Comparison of ENCODE assay signal across 23 cellular contexts in the genomic region with DNA sequence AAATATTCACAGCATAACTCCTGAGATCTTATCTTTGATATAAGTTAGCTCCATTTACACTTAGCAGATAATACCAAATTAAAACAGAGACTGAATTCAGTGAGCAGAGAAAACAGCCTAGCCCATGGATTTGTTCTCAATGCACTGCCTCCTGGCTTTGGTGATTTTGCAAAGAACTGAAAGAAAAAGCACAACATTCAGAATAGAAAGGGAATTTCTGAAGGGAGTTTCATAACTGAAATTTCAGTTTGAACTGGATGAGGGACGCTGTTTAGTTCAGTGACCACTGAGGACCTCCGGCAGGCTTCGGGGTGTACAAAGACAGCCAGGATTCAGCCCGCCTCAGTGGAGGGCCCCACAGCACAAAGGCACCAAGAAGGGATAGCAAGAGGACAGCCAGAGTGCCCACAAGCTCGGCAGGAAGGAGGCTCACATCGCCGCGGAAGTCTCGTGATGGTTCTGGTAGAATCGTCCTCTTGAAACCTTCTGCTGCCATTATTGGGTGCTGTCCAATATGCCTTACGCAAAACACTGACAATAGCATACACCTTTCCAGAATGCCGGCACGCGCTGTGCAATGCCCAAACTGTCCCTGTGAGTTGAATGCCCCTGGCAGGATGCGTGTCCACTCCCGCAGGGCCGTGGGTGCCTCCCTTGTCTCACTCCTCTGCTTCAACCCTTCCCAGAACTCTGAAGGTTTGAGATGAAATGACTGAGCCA. TPM values are rescaled to one million over a fixed set of nuclear protein-coding genes. Genes with fewer than 3 reads are reported as not detected.
DNase-seq lines count a peak whose midpoint lies in the region; ATAC-seq, FAIRE-seq and TF ChIP-seq lines count a peak whose summit lies in the region.
"Had no signal": no experiment of that assay in that cellular context is flagged by ENCODE, and none has a peak within 500 bp of the region (broad histone marks: within the 10 kb centered on the region; RNA-seq: fewer than 3 reads in every experiment).

No MANE protein-coding gene starts in this region.

- peaks cover 51% of the 10 kb centered on the region for H3K4me1 Mint-ChIP-seq in activated B cell treated with CpG ODN at 0.5 μM for 24 hours

- peak; percentile 14 for DNase-seq in GM10248 (ENCODE audit: extremely low spot score)
- no peak for DNase-seq in GM12892 (ENCODE audit: insufficient read length)
- no peak for DNase-seq in activated B cell treated with CpG ODN at 0.5 μM for 24 hours
- peak in 2 of 3 donors; percentile 40 to 48 for DNase-seq in right lobe of liver
- DNase-seq in GM03348 (ENCODE audit: low spot score), result no peak
- DNase-seq in NCI-H1930 (lab: John Stamatoyannopoulos, UW), result no peak
- no peak for DNase-seq in H54 (ENCODE audit: insufficient read length, low spot score)
- DNase-seq: CD4-positive, alpha-beta T cell; COR-L47; DMS79 treated with DMSO at 0.1 percent for 48 hours; GM23248; HCEC 1CT; Kasumi-1; NCI-H1417; NCI-H1694 treated with DMSO at 0.1 percent for 48 hours; NCI-H446; NCI-H526 treated with DMSO at 0.1 percent for 48 hours; OCI-M1 had no signal

- H3K27me3 Mint-ChIP-seq in activated B cell treated with CpG ODN at 0.5 μM for 24 hours, result no peaks in the 10 kb centered on the region

- no peak for TF ChIP-seq POLR2A in GM12892 (IDR thresholded peaks at IDR 0.05; ENCODE audit: low read depth, low read length)
- no peak for TF ChIP-seq POLR2A in right lobe of liver (IDR thresholded peaks at IDR 0.05)
- no peak for TF ChIP-seq POLR2A in H54 (IDR thresholded peaks at IDR 0.05; ENCODE audit: low read depth, low read length)

- no peaks in the 10 kb centered on the region for H3K9me3 ChIP-seq in right lobe of liver
- H3K9me3 ChIP-seq: BLaER1 had no signal

- H3K9me3 Mint-ChIP-seq in activated B cell treated with CpG ODN at 0.5 μM for 24 hours, result no peaks in the 10 kb centered on the region
- H3K9me3 Mint-ChIP-seq: CD4-positive, alpha-beta T cell had no signal

- H3K36me3 Mint-ChIP-seq in activated B cell treated with CpG ODN at 0.5 μM for 24 hours (ENCODE audit: low read depth), result no peaks in the 10 kb centered on the region

- TF ChIP-seq CTCF in GM10248 (IDR thresholded peaks at IDR 0.05; ENCODE audit: control extremely low read depth, extremely low read depth, low read depth, missing control alignments) (no peak), activated B cell treated with CpG ODN at 0.5 μM for 24 hours (IDR thresholded peaks at IDR 0.05) (no peak), right lobe of liver (IDR thresholded peaks at IDR 0.05) (no peak)

- H3K27ac ChIP-seq in right lobe of liver, result no peak overlapping the region
- H3K27ac ChIP-seq: BLaER1, GM23248, SJSA1 had no signal

- H3K4me3 ChIP-seq in right lobe of liver, result no peak overlapping the region
- H3K4me3 ChIP-seq: BLaER1, GM23248, SJSA1 had no signal

- H3K27me3 ChIP-seq in right lobe of liver, result no peaks in the 10 kb centered on the region
- H3K27me3 ChIP-seq: BLaER1 had no signal

- POLR2A ChIA-PET in GM10248 (lab: Yijun Ruan, JAX), result interaction anchor here (1.4 kb wide), 1 partner anchor 10 kb away, joined by 5 read pairs; the partner anchor contains the start of gene IRF4
- POLR2A ChIA-PET in activated B cell treated with CpG ODN at 0.5 μM for 24 hours (lab: Charles Lee), result interaction anchor here (6.8 kb wide), 1 partner anchor 10 kb away, joined by 84 read pairs; the partner anchor contains the start of gene IRF4

- CTCF ChIA-PET in GM10248 (lab: Yijun Ruan, JAX), result interaction anchor here (0.9 to 1.7 kb wide), 6 partner anchors 10 to 197 kb away, joined by 3 to 6 read pairs (median 3); no protein-coding TSS in a partner anchor
- CTCF ChIA-PET in activated B cell treated with CpG ODN at 0.5 μM for 24 hours (lab: Charles Lee), result no interaction called here

- H3K27ac Mint-ChIP-seq in activated B cell treated with CpG ODN at 0.5 μM for 24 hours, result no peak overlapping the region
- H3K27ac Mint-ChIP-seq: CD4-positive, alpha-beta T cell had no signal

- no peaks in the 10 kb centered on the region for H3K36me3 ChIP-seq in right lobe of liver
- H3K36me3 ChIP-seq: BLaER1, SJSA1 had no signal

- ATAC-seq in activated B cell treated with CpG ODN at 0.5 μM for 24 hours (ENCODE audit: low read depth), result no peak
- ATAC-seq in right lobe of liver, result no peak
- no peak for ATAC-seq in HG03520 (IDR thresholded peaks at IDR 0.05; ENCODE audit: unreplicated experiment)

- 76% methylated on average over 17 of the region's 17 CpGs for WGBS in right lobe of liver (ENCODE audit: insufficient coverage, low coverage, low lambda C conversion rate, missing lambda C conversion rate)

- H3K4me3 Mint-ChIP-seq in activated B cell treated with CpG ODN at 0.5 μM for 24 hours, result peak overlapping the region; percentile 11
- H3K4me3 Mint-ChIP-seq: CD4-positive, alpha-beta T cell had no signal

- H3K4me1 ChIP-seq in right lobe of liver, result peaks cover 0 to 13% (median 3%) of the 10 kb centered on the region in 4 donors
- H3K4me1 ChIP-seq: SJSA1 had no signal

- peak; percentile 83 for FAIRE-seq in GM12892 (lab: Jason Lieb, UNC)
- no peak for FAIRE-seq in H54 (lab: Jason Lieb, UNC)
- FAIRE-seq: RCC 7860 had no signal

- intact Hi-C loops in activated B cell treated with CpG ODN at 0.5 μM for 24 hours (cut with micrococcal nuclease), result no loop called here
- intact Hi-C loops in right lobe of liver (cut with DNase I), result no loop called here

RNA-seq across cellular contexts. Expression of gene IRF4, which starts 9.7 kb away (rescaled TPM):
- 248 TPM for polyA plus RNA-seq in GM12892 (2012; ENCODE audit: missing spikeins)
- total RNA-seq in activated B cell treated with CpG ODN at 0.5 μM for 24 hours (417 and 426 TPM in 2 replicates), right lobe of liver (1 to 10 TPM in 4 of 6 experiments, under 1 TPM in 2; 0.24 to 5.0 (median 1.6) TPM)
- total RNA-seq: GM23248, MCF 10A had no signal

Comparison
In these comparisons a context has a peak if more than half of its experiments do, and no peak if none do; other contexts are left out.
1. DNase-seq: peak in GM10248 (single experiment) and right lobe of liver (2 of 3); none in GM12892 (single experiment), activated B cell treated with CpG ODN at 0.5 μM for 24 hours (single experiment), GM03348 (single experiment), NCI-H1930 (0 of 2) and H54 (single experiment).
2. RNA of gene IRF4, which starts 9.7 kb away (total RNA-seq): 417 to 426 TPM in activated B cell treated with CpG ODN at 0.5 μM for 24 hours; 0.24 to 5.0 TPM in right lobe of liver; every median in the first group is over 10 times any median in the second.